ENCODE assay signal across 18 cellular contexts in the genomic region with DNA sequence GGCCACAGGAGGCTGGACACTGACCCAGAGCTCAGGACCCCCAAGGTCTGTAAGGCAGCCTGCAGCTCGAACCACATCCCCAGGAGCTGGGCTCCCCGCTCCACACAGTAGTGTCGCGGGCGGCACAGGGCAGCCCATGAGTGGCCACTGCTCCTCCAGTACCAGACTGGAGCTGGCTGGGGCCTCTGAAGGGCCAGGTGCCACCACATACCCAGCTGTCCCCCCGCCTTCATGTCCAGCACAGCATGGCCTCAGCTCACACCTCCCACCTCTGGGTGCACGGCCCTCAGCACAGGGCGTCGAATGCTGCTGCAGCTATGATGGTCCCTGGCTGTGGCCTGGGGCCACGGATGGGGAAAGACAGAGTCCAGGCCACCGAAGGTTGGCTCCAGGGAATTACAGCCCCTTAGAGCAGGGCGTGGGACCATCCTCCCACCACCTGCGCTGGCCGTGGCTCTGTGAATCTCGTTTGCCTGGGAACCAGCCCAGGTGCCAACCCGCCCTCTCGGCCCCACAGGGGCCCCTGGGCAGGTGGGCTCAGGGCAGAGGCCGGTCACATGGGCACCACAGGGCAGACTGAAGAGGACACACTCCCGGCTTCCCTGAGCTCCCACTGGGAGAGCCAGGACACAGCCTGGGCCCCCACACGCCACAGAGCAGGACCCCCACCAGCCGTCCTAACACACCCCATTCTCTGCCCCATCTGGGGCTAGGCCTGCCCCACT. TPM values are rescaled to one million over a fixed set of nuclear protein-coding genes. Genes with fewer than 3 reads are reported as not detected.
A peak's percentile ranks its signal among the peaks of the same experiment; 100 is the strongest.
DNase-seq lines count a peak whose midpoint lies in the region; ATAC-seq and TF ChIP-seq lines count a peak whose summit lies in the region.
"Had no signal": no experiment of that assay in that cellular context is flagged by ENCODE, and none has a peak within 500 bp of the region (broad histone marks: within the 10 kb centered on the region; RNA-seq: fewer than 3 reads in every experiment).

No MANE protein-coding gene starts in this region.

- H3K9ac ChIP-seq in IMR-90 (ENCODE audit: low read depth, low read length) = no peak overlapping the region

- H4K8ac ChIP-seq in IMR-90 (ENCODE audit: low read depth in 2 of 2, low read length in 2 of 2) = no peak overlapping the region

- H3K27ac Mint-ChIP-seq in T-helper 2 cell treated with Interferon-gamma antibody and Interleukin-4, amounts not matched to agents 5 μg/mL and 100 μg/mL, for 36 hours = peak overlapping the region; percentile 87
- H3K27ac Mint-ChIP-seq: GM23338 had no signal

- H2AK9ac ChIP-seq in IMR-90 (replicated peaks; ENCODE audit: low read depth, low read length, poor library complexity) = peak overlapping the region; percentile 37

- H3K4me1 Mint-ChIP-seq in T-helper 2 cell treated with Interferon-gamma antibody and Interleukin-4, amounts not matched to agents 5 μg/mL and 100 μg/mL, for 36 hours (ENCODE audit: low read depth) = peaks cover 15% of the 10 kb centered on the region
- H3K4me1 Mint-ChIP-seq: endodermal cell, GM23338 had no signal

- H3K4me2 ChIP-seq in IMR-90 (ENCODE audit: low read depth, low read length) = no peak overlapping the region
- H3K4me2 ChIP-seq: GM23338 had no signal

- H2BK15ac ChIP-seq in IMR-90 (ENCODE audit: low read depth, low read length) = no peak overlapping the region

- BruUV-seq in IMR-90 (replicated peaks; lab: Mats Ljungman, UMichigan) = no TSS peak

- H3K4me3 ChIP-seq in IMR-90 (ENCODE audit: insufficient read depth, low read depth, low read length) = no peak overlapping the region
- H3K4me3 ChIP-seq: GM23338, lower lobe of right lung had no signal

- TF ChIP-seq RAD21 in IMR-90 (IDR thresholded peaks at IDR 0.05; ENCODE audit: low read length) = no peak

- dilution Hi-C loops in IMR-90 (cut with HindIII; ENCODE audit: low sequenced_read_pairs, unreplicated experiment) = no loop called here

- TF ChIP-seq CTCF in IMR-90 (conservative IDR thresholded peaks at IDR 0.05; ENCODE audit: low read depth, low read length) = no peak

- POLR2A ChIA-PET in IMR-90 (lab: Charles Lee; ENCODE audit: unreplicated experiment) = no interaction called here

- no peak overlapping the region for H4K91ac ChIP-seq in IMR-90 (ENCODE audit: insufficient read depth, low read depth, low read length)

- H4K20me1 ChIP-seq in IMR-90 (ENCODE audit: insufficient read depth, low read length) = peaks cover 13% of the 10 kb centered on the region

- 98% methylated on average over 8 of the region's 21 CpGs; no CpG with 5 or more reads in 1 of the 2 experiments for WGBS in IMR-90 (ENCODE audit: extremely low coverage in 2 of 2, insufficient read length in 1 of 2), 2 experiments

- peaks cover 4 to 9% of the 10 kb centered on the region in 2 experiments; a peak in 2 of 4 replicates for H3K79me1 ChIP-seq in IMR-90 (ENCODE audit: low read depth in 1 of 2, low read length in 2 of 2)

- H2BK120ac ChIP-seq in IMR-90 (ENCODE audit: low read depth, low read length) = no peak overlapping the region

- no peak overlapping the region for H3K27ac ChIP-seq in IMR-90 (ENCODE audit: insufficient read depth, low read length)
- H3K27ac ChIP-seq: lower lobe of right lung had no signal

- no peak overlapping the region for H4K5ac ChIP-seq in IMR-90 (ENCODE audit: low read depth, low read length)

- DNase-seq in T-helper 2 cell treated with Interferon-gamma antibody and Interleukin-4, amounts not matched to agents 5 μg/mL and 100 μg/mL, for 36 hours (ENCODE audit: low spot score) = no peak
- DNase-seq in T-helper 2 cell = no peak
- no peak for DNase-seq in IMR-90
- DNase-seq in left colon = no peak
- no peak for DNase-seq in SHP77 treated with DMSO at 0.1 percent for 48 hours (lab: John Stamatoyannopoulos, UW)
- DNase-seq: 8988T; activated naive CD8-positive, alpha-beta T cell treated with anti-CD3 and anti-CD28 coated beads, Interleukin-2, amount 10 ng/mL, durations not matched to agents 7 days and 5 days; C1 segment of cervical spinal cord; caudate nucleus; DND-41; endodermal cell; lower lobe of right lung; naive thymus-derived CD4-positive, alpha-beta T cell; SHP77; T1000 had no signal

- no peaks in the 10 kb centered on the region for H3K9me3 ChIP-seq in IMR-90 (ENCODE audit: control insufficient read depth, insufficient read depth, low read length)
- H3K9me3 ChIP-seq: lower lobe of right lung had no signal

- H3K56ac ChIP-seq in IMR-90 (ENCODE audit: extremely low read depth, insufficient read depth, low read length) = no peak overlapping the region

- in situ Hi-C loops in IMR-90 (cut with MboI; ENCODE audit: low sequenced_read_pairs) = no loop called here

- H3K27me3 ChIP-seq in IMR-90 (ENCODE audit: control insufficient read depth, insufficient read depth, low read length) = no peaks in the 10 kb centered on the region

- no peaks in the 10 kb centered on the region; the same call in 1 of the 2 replicates for H3K9me1 ChIP-seq in IMR-90 (ENCODE audit: insufficient read depth, low read length)

- H3K18ac ChIP-seq in IMR-90 (ENCODE audit: low read depth, low read length) = no peak overlapping the region

- no peak overlapping the region for H3K14ac ChIP-seq in IMR-90 (replicated peaks; ENCODE audit: low read depth, low read length)

- no peak; the same call in 1 of the 2 replicates for ATAC-seq in IMR-90 (ENCODE audit: low read depth)
- peak; percentile 8 for ATAC-seq in left colon
- ATAC-seq in GM18498 (IDR thresholded peaks at IDR 0.05; ENCODE audit: unreplicated experiment) = no peak
- ATAC-seq: GM23338, lower lobe of right lung had no signal

- no peak for TF ChIP-seq POLR2A in IMR-90 (IDR thresholded peaks at IDR 0.05; ENCODE audit: low read depth, low read length)

- H3K36me3 ChIP-seq in IMR-90 (ENCODE audit: control insufficient read depth, insufficient read depth, low read length) = peaks cover 43% of the 10 kb centered on the region

- no peak overlapping the region for H2AFZ ChIP-seq in IMR-90 (replicated peaks; ENCODE audit: low read length, poor library complexity)
- H2AFZ ChIP-seq: GM23338 had no signal

- H3K27me3 Mint-ChIP-seq in T-helper 2 cell treated with Interferon-gamma antibody and Interleukin-4, amounts not matched to agents 5 μg/mL and 100 μg/mL, for 36 hours (ENCODE audit: low read depth) = no peaks in the 10 kb centered on the region
- H3K27me3 Mint-ChIP-seq: activated naive CD8-positive, alpha-beta T cell treated with anti-CD3 and anti-CD28 coated beads, Interleukin-2, amount 10 ng/mL, durations not matched to agents 7 days and 5 days; naive thymus-derived CD4-positive, alpha-beta T cell had no signal

- no peak overlapping the region for H2BK5ac ChIP-seq in IMR-90 (ENCODE audit: low read depth, low read length, poor library complexity, severe bottlenecking)

- CTCF ChIA-PET in IMR-90 (lab: Yijun Ruan, JAX) = no interaction called here

- H3K4me1 ChIP-seq in IMR-90 (ENCODE audit: control insufficient read depth, insufficient read depth, low read length) = no peaks in the 10 kb centered on the region

- H3K9me3 Mint-ChIP-seq in T-helper 2 cell treated with Interferon-gamma antibody and Interleukin-4, amounts not matched to agents 5 μg/mL and 100 μg/mL, for 36 hours = no peaks in the 10 kb centered on the region
- H3K9me3 Mint-ChIP-seq: activated naive CD8-positive, alpha-beta T cell treated with anti-CD3 and anti-CD28 coated beads, Interleukin-2, amount 10 ng/mL, durations not matched to agents 7 days and 5 days; endodermal cell; GM23338; naive thymus-derived CD4-positive, alpha-beta T cell had no signal

- H3K4me3 Mint-ChIP-seq in T-helper 2 cell treated with Interferon-gamma antibody and Interleukin-4, amounts not matched to agents 5 μg/mL and 100 μg/mL, for 36 hours = no peak overlapping the region
- H3K4me3 Mint-ChIP-seq: activated naive CD8-positive, alpha-beta T cell treated with anti-CD3 and anti-CD28 coated beads, Interleukin-2, amount 10 ng/mL, durations not matched to agents 7 days and 5 days; endodermal cell; GM23338 had no signal

- no peak overlapping the region for H2AK5ac ChIP-seq in IMR-90 (ENCODE audit: low read depth, low read length)

- intact Hi-C loops in IMR-90 (cut with micrococcal nuclease) = no loop called here
- intact Hi-C loops in left colon (cut with DNase I, micrococcal nuclease) = no loop called here

- H2BK20ac ChIP-seq in IMR-90 (ENCODE audit: low read depth, low read length) = no peak overlapping the region

- no peak overlapping the region for H3K4ac ChIP-seq in IMR-90 (ENCODE audit: low read depth, low read length)

- H3K23ac ChIP-seq in IMR-90 (ENCODE audit: low read depth, low read length) = no peak overlapping the region

- H3K36me3 Mint-ChIP-seq in T-helper 2 cell treated with Interferon-gamma antibody and Interleukin-4, amounts not matched to agents 5 μg/mL and 100 μg/mL, for 36 hours (ENCODE audit: low read depth) = peaks cover 18% of the 10 kb centered on the region

TF ChIP-seq in IMR-90, 13 proteins besides CTCF, POLR2A, EP300 and RAD21 (continues in another document):
- no peak for TF ChIP-seq NFE2L2 (IDR thresholded peaks at IDR 0.05; ENCODE audit: low read depth, low read length)
- no peak for TF ChIP-seq RCOR1 (IDR thresholded peaks at IDR 0.05; ENCODE audit: insufficient replicate concordance, low read length)

RNA-seq across cellular contexts. Expression of a gene that starts 2.1 kb away (rescaled TPM):
- not detected in 2 replicates for total RNA-seq in IMR-90 (2012; rRNA removed)
- 0.15 and 0.44 TPM in 2 replicates for polyA plus RNA-seq in IMR-90 (2012; rRNA removed)
- polyA plus RNA-seq in IMR-90 (2012; cell fraction: cytosol; rRNA removed) = 0.23 and 0.40 TPM in 2 replicates
- 0.63 and 1.3 TPM in 2 replicates for polyA plus RNA-seq in IMR-90 (2012; cell fraction: nucleus; rRNA removed; ENCODE audit: low replicate concordance)
- 1 to 10 TPM in 1 of 2 donors, under 1 TPM in 1; 0.55 to 1.3 TPM for total RNA-seq in left colon
- total RNA-seq: GM23338 had no signal
- polyA plus RNA-seq: GM23338 had no signal

RNA-seq across cellular contexts. Expression of a gene that starts 9.7 kb away (rescaled TPM):
- total RNA-seq in IMR-90 (2012; rRNA removed) = 0.18 TPM in 1 of 2 replicates, not detected in the other
- 1.0 and 1.2 TPM in 2 replicates for polyA plus RNA-seq in IMR-90 (2012; rRNA removed)
- polyA plus RNA-seq in IMR-90 (2012; cell fraction: cytosol; rRNA removed) = 0.23 and 0.65 TPM in 2 replicates
- polyA plus RNA-seq in IMR-90 (2012; cell fraction: nucleus; rRNA removed; ENCODE audit: low replicate concordance) = 4.4 and 10.1 TPM in 2 replicates
- total RNA-seq in left colon = 1 to 10 TPM in 1 of 2 donors, under 1 TPM in 1; 0.64 to 3.7 TPM
- total RNA-seq: fibroblast of villous mesenchyme had no signal

RNA-seq across cellular contexts. Expression of a gene that starts 15.8 kb away (rescaled TPM):
- total RNA-seq in IMR-90 (2012; rRNA removed) = 57.0 and 69.4 TPM in 2 replicates
- polyA plus RNA-seq in IMR-90 (2012; rRNA removed) = 250 and 252 TPM in 2 replicates
- polyA plus RNA-seq in IMR-90 (2012; cell fraction: cytosol; rRNA removed) = 292 and 384 TPM in 2 replicates
- 224 and 287 TPM in 2 replicates for polyA plus RNA-seq in IMR-90 (2012; cell fraction: nucleus; rRNA removed; ENCODE audit: low replicate concordance)
- total RNA-seq in left colon = 100 to 1,000 TPM; 235 to 273 TPM

RNA-seq across cellular contexts. Expression of a gene that starts 16.0 kb away (rescaled TPM):
- total RNA-seq in IMR-90 (2012; rRNA removed) (12.2 and 18.3 TPM in 2 replicates), left colon (1 to 10 TPM; 8.2 to 9.6 TPM)
- 23.0 and 29.2 TPM in 2 replicates for polyA plus RNA-seq in IMR-90 (2012; rRNA removed)
- 24.3 and 37.0 TPM in 2 replicates for polyA plus RNA-seq in IMR-90 (2012; cell fraction: cytosol; rRNA removed)
- polyA plus RNA-seq in IMR-90 (2012; cell fraction: nucleus; rRNA removed; ENCODE audit: low replicate concordance) = 10.2 and 16.5 TPM in 2 replicates

RNA-seq across cellular contexts. Expression of a gene that starts 30.5 kb away (rescaled TPM):
- total RNA-seq in IMR-90 (2012; rRNA removed) = 0.36 TPM in 1 of 2 replicates, not detected in the other
- polyA plus RNA-seq in IMR-90 (2012; rRNA removed) = 1.1 and 2.6 TPM in 2 replicates
- 0.65 and 0.84 TPM in 2 replicates for polyA plus RNA-seq in IMR-90 (2012; cell fraction: cytosol; rRNA removed)
- polyA plus RNA-seq in IMR-90 (2012; cell fraction: nucleus; rRNA removed; ENCODE audit: low replicate concordance) = 8.4 and 27.4 TPM in 2 replicates
- 10 to 100 TPM; 40.0 to 71.6 TPM for total RNA-seq in left colon
